In the genomic region with DNA sequence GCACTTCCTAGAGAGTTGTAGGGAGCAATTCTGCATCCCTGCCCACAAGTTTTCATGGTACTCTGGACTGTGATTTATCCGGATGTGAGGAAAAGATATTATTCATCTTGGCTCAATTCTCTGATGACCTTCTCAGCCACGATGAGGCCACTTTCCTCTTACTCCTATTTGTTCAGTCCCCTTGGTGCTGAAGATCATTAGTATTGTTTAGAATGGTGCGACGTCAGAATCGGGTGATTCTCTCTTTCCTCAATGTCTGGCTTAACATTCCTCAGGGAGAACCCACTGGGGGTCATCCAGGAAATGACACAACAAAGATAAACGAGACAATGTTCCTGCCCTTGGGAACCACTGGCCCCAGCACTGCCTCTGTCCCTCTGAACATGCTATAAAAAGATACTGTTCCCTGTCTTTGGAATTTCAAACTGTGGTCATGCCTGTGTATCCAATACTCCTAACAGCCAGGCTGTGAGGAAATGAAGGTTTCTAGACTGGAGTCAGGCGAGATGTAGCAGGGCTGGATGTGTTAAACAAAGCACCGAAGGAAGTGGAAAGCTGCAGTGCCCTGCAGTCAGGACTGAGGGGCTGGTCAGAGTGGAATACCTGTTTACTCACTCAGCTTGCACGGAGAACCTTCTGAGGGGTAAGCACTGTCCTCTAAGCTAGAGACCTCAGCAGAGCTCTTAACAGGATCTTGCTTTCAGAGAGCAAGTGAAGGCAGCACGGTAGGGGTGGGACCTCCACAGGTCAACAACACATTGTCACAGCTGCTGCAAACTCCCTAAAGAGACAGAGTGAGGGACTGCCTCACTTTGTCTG, we compare ENCODE assay signal across 12 cellular contexts. TPM values are rescaled to one million over a fixed set of nuclear protein-coding genes. Genes with fewer than 3 reads are reported as not detected.
DNase-seq lines count a peak whose midpoint lies in the region; ATAC-seq and TF ChIP-seq lines count a peak whose summit lies in the region.
"Had no signal": no experiment of that assay in that cellular context is flagged by ENCODE, and none has a peak within 500 bp of the region (broad histone marks: within the 10 kb centered on the region; RNA-seq: fewer than 3 reads in every experiment).

No MANE protein-coding gene starts in this region.

- no peak for TF ChIP-seq CTCF in brain (conservative IDR thresholded peaks at IDR 0.05)
- TF ChIP-seq CTCF in mucosa of descending colon (IDR thresholded peaks at IDR 0.05): no peak

- H3K4me3 ChIP-seq in HUES48 (ENCODE audit: low read depth, low read length) (no peak overlapping the region), mucosa of descending colon (no peak overlapping the region)
- H3K4me3 ChIP-seq: thyroid gland had no signal

- H3K27me3 ChIP-seq in HUES48 (ENCODE audit: control insufficient read depth, insufficient read depth, low read length): peaks cover 30% of the 10 kb centered on the region
- H3K27me3 ChIP-seq: thyroid gland had no signal

- H3K9me3 ChIP-seq in HUES48 (ENCODE audit: control insufficient read depth, insufficient read depth, low read length): peaks cover 4% of the 10 kb centered on the region; the same call in 1 of the 2 replicates
- no peaks in the 10 kb centered on the region for H3K9me3 ChIP-seq in mucosa of descending colon
- H3K9me3 ChIP-seq: thyroid gland had no signal

- no peaks in the 10 kb centered on the region for H3K36me3 ChIP-seq in HUES48 (ENCODE audit: control insufficient read depth, insufficient read depth, low read length)
- no peaks in the 10 kb centered on the region for H3K36me3 ChIP-seq in mucosa of descending colon (ENCODE audit: low read depth)
- H3K36me3 ChIP-seq: thyroid gland, WERI-Rb-1 had no signal

- no peak overlapping the region for H3K9ac ChIP-seq in HUES48 (ENCODE audit: low read depth, low read length)

- H3K9me3 Mint-ChIP-seq in brain: peaks cover 17 to 26% (median 23%) of the 10 kb centered on the region in 5 experiments

- no peak for ATAC-seq in mucosa of descending colon
- ATAC-seq: esophagus mucosa had no signal

- H3K4me1 ChIP-seq in HUES48 (ENCODE audit: control insufficient read depth, insufficient read depth, low read length) (peaks cover 10% of the 10 kb centered on the region), mucosa of descending colon (ENCODE audit: low read depth) (no peaks in the 10 kb centered on the region)
- H3K4me1 ChIP-seq: thyroid gland had no signal

- H3K27me3 Mint-ChIP-seq in brain: no peaks in the 10 kb centered on the region

- DNase-seq in iris pigment epithelial cell (ENCODE audit: low read depth) (peak; percentile 41), stromal cell of bone marrow (ENCODE audit: low read depth) (peak; percentile 62), mucosa of descending colon (no peak), NCI-H1105 (lab: John Stamatoyannopoulos, UW) (no peak), NCI-H1436 treated with DMSO at 0.1 percent for 48 hours (lab: John Stamatoyannopoulos, UW) (no peak)
- DNase-seq: activated naive CD4-positive, alpha-beta T cell treated with Interleukin-2 at 50 U/mL for 16 hours; stimulated activated CD4-positive, alpha-beta T cell treated with anti-CD3 and anti-CD28 coated beads, Interleukin-2, amount 100 ng/mL, for 48 hours; thyroid gland; WERI-Rb-1 had no signal

- peak overlapping the region; percentile 74 for H3K27ac ChIP-seq in HUES48 (ENCODE audit: low read depth, low read length)
- H3K27ac ChIP-seq: thyroid gland, WERI-Rb-1 had no signal

- peaks cover 14% of the 10 kb centered on the region for H3K4me1 Mint-ChIP-seq in brain

- peak overlapping the region in 1 of 5 experiments; percentile 49 for H3K4me3 Mint-ChIP-seq in brain

- H3K27ac Mint-ChIP-seq in brain: peak overlapping the region in 3 of 5 experiments; percentile 17 to 90 (median 36)

- H3K36me3 Mint-ChIP-seq in brain: no peaks in the 10 kb centered on the region

- intact Hi-C loops in mucosa of descending colon (cut with DNase I, micrococcal nuclease): no loop called here

RNA-seq across cellular contexts. Expression of gene GLI2, which starts 12.9 kb away (rescaled TPM):
- 0.37 TPM for polyA plus RNA-seq in brain (ENCODE audit: insufficient read depth, low read depth, low replicate concordance)
- total RNA-seq in mucosa of descending colon: 1 to 10 TPM; 1.0 to 7.3 (median 1.3) TPM

Comparison
In these comparisons a context has a peak if more than half of its experiments do, and no peak if none do; other contexts are left out.
1. DNase-seq: peak in iris pigment epithelial cell (single experiment) and stromal cell of bone marrow (single experiment); none in mucosa of descending colon (0 of 3), NCI-H1105 (single experiment) and NCI-H1436 treated with DMSO at 0.1 percent for 48 hours (single experiment).